10 cellular contexts compared by ENCODE assay signal in genomic region chr11:65586676-65587075, GRCh38. TPM values are rescaled to one million over a fixed set of nuclear protein-coding genes. Genes with fewer than 3 reads are reported as not detected.
DNase-seq lines count a peak whose midpoint lies in the region; ATAC-seq, FAIRE-seq and TF ChIP-seq lines count a peak whose summit lies in the region.
"Had no signal": no experiment of that assay in that cellular context is flagged by ENCODE, and none has a peak within 500 bp of the region (broad histone marks: within the 10 kb centered on the region; RNA-seq: fewer than 3 reads in every experiment).

No MANE protein-coding gene starts in this region.

- 0 out of 2 replicates have a peak overlapping the region, but pooled peaks have one; percentile 65 for H2AK5ac ChIP-seq in H1 (ENCODE audit: low read depth, low read length)

- no peak overlapping the region for H4K91ac ChIP-seq in H1 (replicated peaks; ENCODE audit: insufficient read length, low read length)

- H3K4me1 Mint-ChIP-seq in CD4-positive, alpha-beta T cell (ENCODE audit: low read depth): peaks cover 17% of the 10 kb centered on the region
- H3K4me1 Mint-ChIP-seq in natural killer cell: peaks cover 29 to 54% of the 10 kb centered on the region in 2 donors
- peaks cover 16% of the 10 kb centered on the region for H3K4me1 Mint-ChIP-seq in Calu3 (ENCODE audit: low read depth, unreplicated experiment)

- WGBS in H1 (ENCODE audit: extremely low coverage in 1 of 2, insufficient coverage in 1 of 2, insufficient read length in 1 of 2, insufficient replicate concordance in 2 of 2, low coverage in 1 of 2, low lambda C conversion rate in 2 of 2, missing lambda C conversion rate in 1 of 2), 2 experiments: 72% methylated on average over 2 of the region's 2 CpGs; no CpG with 5 or more reads in 1 of the 2 experiments

- H2BK20ac ChIP-seq in H1 (ENCODE audit: low read length): no peak overlapping the region

- H3K36me3 ChIP-seq in H1 (ENCODE audit: control insufficient read depth in 2 of 4, insufficient read depth in 4 of 4, low read length in 3 of 4): no peaks in the 10 kb centered on the region

- H2AFZ ChIP-seq in H1 (ENCODE audit: low read length): no peak overlapping the region

- no peak overlapping the region for H2BK5ac ChIP-seq in H1 (ENCODE audit: low read depth, low read length)

- H2BK15ac ChIP-seq in H1 (ENCODE audit: low read length): 0 out of 2 replicates have a peak overlapping the region, but pooled peaks have one; percentile 36

- H3K23me2 ChIP-seq in H1 (ENCODE audit: low read depth, low read length): peaks cover 4% of the 10 kb centered on the region; the same call in 1 of the 2 replicates

- H3K18ac ChIP-seq in H1 (ENCODE audit: extremely low read depth, low read length): no peak overlapping the region

- no peak for TF ChIP-seq CTCF in CD4-positive, alpha-beta T cell (IDR thresholded peaks at IDR 0.05)
- TF ChIP-seq CTCF in H1 (IDR thresholded peaks at IDR 0.05; ENCODE audit: control extremely low read depth in 1 of 3, insufficient read depth in 1 of 3, low read depth in 1 of 3, low read length in 3 of 3): no peak
- no peak for TF ChIP-seq CTCF in natural killer cell (IDR thresholded peaks at IDR 0.05)
- no peak for TF ChIP-seq CTCF in Calu3 (IDR thresholded peaks at IDR 0.05; ENCODE audit: unreplicated experiment)

- no peak for TF ChIP-seq POLR2A in H1 (IDR thresholded peaks at IDR 0.05; ENCODE audit: control extremely low read depth in 1 of 2, low read depth in 2 of 2, low read length in 2 of 2)

- no peaks in the 10 kb centered on the region for H3K9me3 Mint-ChIP-seq in CD4-positive, alpha-beta T cell
- H3K9me3 Mint-ChIP-seq in natural killer cell (no peaks in the 10 kb centered on the region), Calu3 (ENCODE audit: low read depth, unreplicated experiment) (no peaks in the 10 kb centered on the region)

- intact Hi-C loops in CD4-positive, alpha-beta T cell (cut with DNase I, micrococcal nuclease): no loop called here
- intact Hi-C loops in natural killer cell (cut with micrococcal nuclease) (loop anchor here (10.0 kb wide), 1 partner anchor 222 kb away; no protein-coding TSS in a partner anchor), Calu3 (cut with micrococcal nuclease; ENCODE audit: unreplicated experiment) (no loop called here)

- no peak overlapping the region for H3K14ac ChIP-seq in H1 (ENCODE audit: insufficient read length)

- no peaks in the 10 kb centered on the region for H3K27me3 ChIP-seq in CD4-positive, alpha-beta T cell (ENCODE audit: control insufficient read depth, insufficient read depth, low read length)
- H3K27me3 ChIP-seq in H1 (replicated peaks in 1 of 4; ENCODE audit: control insufficient read depth in 3 of 4, extremely low read depth in 1 of 4, insufficient read depth in 3 of 4, low read length in 3 of 4): peaks cover 20 to 58% (median 47%) of the 10 kb centered on the region in 4 experiments
- H3K27me3 ChIP-seq: dorsolateral prefrontal cortex had no signal

- H3K27ac ChIP-seq in CD4-positive, alpha-beta T cell (ENCODE audit: low read depth, low read length): no peak overlapping the region
- H3K27ac ChIP-seq in H1 (ENCODE audit: low read depth, low read length): no peak overlapping the region

- CTCF ChIA-PET in CD4-positive, alpha-beta T cell (lab: Charles Lee): interaction anchor here (1.0 to 5.6 kb wide), 5 partner anchors 9 to 44 kb away, joined by 3 to 86 read pairs (median 11); partner anchors contain the start of genes EHBP1L1 and KCNK7
- CTCF ChIA-PET in H1 (lab: Charles Lee; ENCODE audit: partially characterized antibody) (interaction anchor here (1.0 to 14.5 kb wide), 15 partner anchors 7 to 696 kb away, joined by 3 to 227 read pairs (median 19); partner anchors contain the start of genes EHBP1L1, FAM89B, KCNK7 and ZNRD2), Calu3 (lab: Charles Lee) (no interaction called here)

- TF ChIP-seq EP300 in H1 (IDR thresholded peaks at IDR 0.05; ENCODE audit: borderline replicate concordance in 1 of 2, low read depth in 2 of 2, low read length in 2 of 2): no peak

- no peak overlapping the region; the same call in 1 of the 2 replicates for H4K8ac ChIP-seq in H1 (ENCODE audit: extremely low read depth, insufficient read depth, low read length)

- POLR2A ChIA-PET in CD4-positive, alpha-beta T cell (lab: Charles Lee): interaction anchor here (1.1 to 3.3 kb wide), 6 partner anchors 11 to 88 kb away, joined by 3 to 27 read pairs (median 6); partner anchors contain the start of genes EHBP1L1, FAM89B, MALAT1 and ZNRD2
- POLR2A ChIA-PET in H1 (lab: Charles Lee; ENCODE audit: partially characterized antibody): interaction anchor here (0.9 to 4.4 kb wide), 4 partner anchors 10 to 14 kb away, joined by 3 to 36 read pairs (median 18); partner anchors contain the start of genes EHBP1L1 and FAM89B

- H3K36me3 Mint-ChIP-seq in CD4-positive, alpha-beta T cell (ENCODE audit: low read depth): peaks cover 58% of the 10 kb centered on the region
- H3K36me3 Mint-ChIP-seq in natural killer cell (no peaks in the 10 kb centered on the region), Calu3 (ENCODE audit: insufficient read depth, unreplicated experiment) (peaks cover 49% of the 10 kb centered on the region)

- peaks cover 3 to 25% (median 9%) of the 10 kb centered on the region in 4 experiments for H3K4me1 ChIP-seq in H1 (replicated peaks in 1 of 4; ENCODE audit: control insufficient read depth in 3 of 4, insufficient read depth in 4 of 4, low read length in 3 of 4)

- H3K9ac ChIP-seq in H1 (replicated peaks in 1 of 4; ENCODE audit: extremely low read depth in 1 of 4, low read depth in 3 of 4, low read length in 3 of 4): no peak overlapping the region

- no peaks in the 10 kb centered on the region for H3K27me3 Mint-ChIP-seq in CD4-positive, alpha-beta T cell
- H3K27me3 Mint-ChIP-seq in natural killer cell (ENCODE audit: low read depth in 2 of 2) (no peaks in the 10 kb centered on the region), Calu3 (ENCODE audit: unreplicated experiment) (no peaks in the 10 kb centered on the region)

- 0 out of 4 replicates have a peak overlapping the region, but pooled peaks of 1 of the 2 experiments have one; percentile 12 for H3K4me2 ChIP-seq in H1 (ENCODE audit: insufficient read depth in 1 of 2, low read depth in 2 of 2, low read length in 2 of 2)

- H4K20me1 ChIP-seq in H1 (replicated peaks in 1 of 2; ENCODE audit: control insufficient read depth in 1 of 2, insufficient read depth in 2 of 2, low read length in 2 of 2): peaks cover 0 to 2% of the 10 kb centered on the region in 2 experiments

- no TSS peak for BruUV-seq in Calu3 (replicated peaks; lab: Mats Ljungman, UMichigan)

- H3K27ac Mint-ChIP-seq in CD4-positive, alpha-beta T cell: peak overlapping the region; percentile 30
- H3K27ac Mint-ChIP-seq in natural killer cell (peak overlapping the region; percentile 52 to 60), Calu3 (ENCODE audit: unreplicated experiment) (no peak overlapping the region)

- no peaks in the 10 kb centered on the region for H3K9me3 ChIP-seq in CD4-positive, alpha-beta T cell (ENCODE audit: control insufficient read depth, low read length)
- H3K9me3 ChIP-seq in H1 (ENCODE audit: insufficient read depth in 2 of 2, low read depth in 1 of 2, low read length in 1 of 2): no peaks in the 10 kb centered on the region

- H3K23ac ChIP-seq in H1 (ENCODE audit: insufficient read length): no peak overlapping the region

- H3K79me2 ChIP-seq in H1 (ENCODE audit: control insufficient read depth in 1 of 2, insufficient read depth in 2 of 2, low read length in 2 of 2): no peaks in the 10 kb centered on the region

- no peaks in the 10 kb centered on the region for H3K79me1 ChIP-seq in H1 (ENCODE audit: low read depth, low read length)

- no peak for TF ChIP-seq RAD21 in H1 (IDR thresholded peaks at IDR 0.05 in 1 of 2, conservative IDR thresholded peaks at IDR 0.05 in 1 of 2; ENCODE audit: low read depth in 2 of 2, low read length in 2 of 2)

- H3K56ac ChIP-seq in H1 (replicated peaks; ENCODE audit: insufficient read length, low read depth, low read length): no peak overlapping the region

- no peak overlapping the region for H3K4me3 ChIP-seq in H1 (ENCODE audit: extremely low read depth in 1 of 4, insufficient read depth in 2 of 4, low read depth in 3 of 4, low read length in 4 of 4)

- no peak overlapping the region; the same call in 1 of the 2 replicates for H2BK12ac ChIP-seq in H1 (ENCODE audit: low read depth, low read length)

- no peak overlapping the region for H2BK120ac ChIP-seq in H1 (replicated peaks; ENCODE audit: low read depth, low read length)

- H4K5ac ChIP-seq in H1 (ENCODE audit: insufficient read length, low read depth, low read length): no peak overlapping the region

- no peak overlapping the region for H3K4me3 Mint-ChIP-seq in CD4-positive, alpha-beta T cell
- no peak overlapping the region for H3K4me3 Mint-ChIP-seq in natural killer cell
- H3K4me3 Mint-ChIP-seq in Calu3 (ENCODE audit: low read depth, unreplicated experiment): no peak overlapping the region

- no peak for DNase-seq in CD4-positive, alpha-beta T cell
- DNase-seq in NCI-H82 treated with DMSO at 0.1 percent for 48 hours (lab: John Stamatoyannopoulos, UW; ENCODE audit: unreplicated experiment) (peak; percentile 49), H1 (ENCODE audit: low read depth in 1 of 2, low spot score in 2 of 2) (no peak), natural killer cell (no peak), Calu3 (no peak), NCI-H187 (lab: John Stamatoyannopoulos, UW) (no peak), NCI-H2029 (lab: John Stamatoyannopoulos, UW) (no peak)
- DNase-seq: dorsolateral prefrontal cortex, NCI-H446 treated with DMSO at 0.1 percent for 48 hours had no signal

- no peak for FAIRE-seq in H1 (lab: Jason Lieb, UNC)

- no peak for ATAC-seq in CD4-positive, alpha-beta T cell (ENCODE audit: poor library complexity)
- ATAC-seq in natural killer cell (no peak), GM21447 (IDR thresholded peaks at IDR 0.05; ENCODE audit: unreplicated experiment) (no peak)

- no peak overlapping the region for H3K4ac ChIP-seq in H1 (replicated peaks; ENCODE audit: insufficient read length, low read depth, low read length)

RNA-seq across cellular contexts. Expression of gene KCNK7, which starts 8.9 kb away (rescaled TPM):
- total RNA-seq in CD4-positive, alpha-beta T cell: 1 to 10 TPM; 4.9 to 5.0 TPM
- 0.42 and 1.0 TPM in 2 replicates for total RNA-seq in H1 (2021; fragmentation: NEBNext Ultra II Directional; extraction: Animal tissue kit (Norgen Biotek cat#: 25700))
- 0.74 and 1.4 TPM in 2 replicates for polyA plus RNA-seq in H1 (2011; rRNA removed)
- 0.71 TPM for polyA plus RNA-seq in H1 (2011; cell fraction: cytosol; rRNA removed)
- 1.4 TPM for polyA plus RNA-seq in H1 (2011; cell fraction: nucleus; rRNA removed)
- polyA plus RNA-seq in H1 (2012, experiment 1 of 2): 0.32 to 1.1 TPM (median 0.65 TPM) in 3 of 4 replicates, not detected in the other
- not detected for polyA plus RNA-seq in H1 (2012, experiment 2 of 2)
- polyA plus RNA-seq in H1 (2013, experiment 1 of 2): 0.18 TPM
- polyA plus RNA-seq in H1 (2013, experiment 2 of 2): 0.24 TPM
- 0.19 and 0.71 TPM in 2 replicates for polyA minus RNA-seq in H1 (2011; rRNA and poly(A)+ RNA removed)
- polyA minus RNA-seq in H1 (2011; cell fraction: cytosol; rRNA and poly(A)+ RNA removed): not detected
- 1.1 TPM for polyA minus RNA-seq in H1 (2011; cell fraction: nucleus; rRNA and poly(A)+ RNA removed)
- total RNA-seq in natural killer cell: 10 to 100 TPM in 1 of 3 donors, 1 to 10 TPM in 2; 6.3 to 11.2 (median 7.1) TPM
- total RNA-seq in Calu3 (2022): 1.2 and 1.4 TPM in 2 replicates

RNA-seq across cellular contexts. Expression of gene EHBP1L1, which starts 10.8 kb away (rescaled TPM):
- total RNA-seq in CD4-positive, alpha-beta T cell: 10 to 100 TPM; 82.6 to 88.5 TPM
- total RNA-seq in H1 (2021; fragmentation: NEBNext Ultra II Directional; extraction: Animal tissue kit (Norgen Biotek cat#: 25700)): 6.6 and 7.9 TPM in 2 replicates
- 4.3 and 6.2 TPM in 2 replicates for polyA plus RNA-seq in H1 (2011; rRNA removed)
- polyA plus RNA-seq in H1 (2011; cell fraction: cytosol; rRNA removed): 7.3 TPM
- 21.8 TPM for polyA plus RNA-seq in H1 (2011; cell fraction: nucleus; rRNA removed)
- 4.6 to 6.7 TPM (median 5.1 TPM) in 4 replicates for polyA plus RNA-seq in H1 (2012, experiment 1 of 2)
- polyA plus RNA-seq in H1 (2012, experiment 2 of 2): 1.2 TPM
- polyA plus RNA-seq in H1 (2013, experiment 1 of 2): 6.2 TPM
- polyA plus RNA-seq in H1 (2013, experiment 2 of 2): 5.6 TPM
- polyA minus RNA-seq in H1 (2011; rRNA and poly(A)+ RNA removed): 1.8 and 1.9 TPM in 2 replicates
- 3.4 TPM for polyA minus RNA-seq in H1 (2011; cell fraction: cytosol; rRNA and poly(A)+ RNA removed)
- polyA minus RNA-seq in H1 (2011; cell fraction: nucleus; rRNA and poly(A)+ RNA removed): 3.8 TPM
- total RNA-seq in natural killer cell: 100 to 1,000 TPM; 129 to 137 (median 135) TPM
- total RNA-seq in Calu3 (2022): 73.7 and 81.0 TPM in 2 replicates

RNA-seq across cellular contexts. Expression of gene FAM89B, which starts 14.3 kb away (rescaled TPM):
- 10 to 100 TPM; 23.3 to 27.3 TPM for total RNA-seq in CD4-positive, alpha-beta T cell
- total RNA-seq in H1 (2021; fragmentation: NEBNext Ultra II Directional; extraction: Animal tissue kit (Norgen Biotek cat#: 25700)): 15.8 and 17.6 TPM in 2 replicates
- polyA plus RNA-seq in H1 (2011; rRNA removed): 32.4 and 39.2 TPM in 2 replicates
- polyA plus RNA-seq in H1 (2011; cell fraction: cytosol; rRNA removed): 21.2 TPM
- polyA plus RNA-seq in H1 (2011; cell fraction: nucleus; rRNA removed): 30.1 TPM
- polyA plus RNA-seq in H1 (2012, experiment 1 of 2): 11.0 to 14.3 TPM (median 11.7 TPM) in 4 replicates
- 14.5 TPM for polyA plus RNA-seq in H1 (2012, experiment 2 of 2)
- 16.9 TPM for polyA plus RNA-seq in H1 (2013, experiment 1 of 2)
- polyA plus RNA-seq in H1 (2013, experiment 2 of 2): 17.1 TPM
- polyA minus RNA-seq in H1 (2011; rRNA and poly(A)+ RNA removed): 5.8 and 6.0 TPM in 2 replicates
- 6.2 TPM for polyA minus RNA-seq in H1 (2011; cell fraction: cytosol; rRNA and poly(A)+ RNA removed)
- polyA minus RNA-seq in H1 (2011; cell fraction: nucleus; rRNA and poly(A)+ RNA removed): 17.7 TPM
- 10 to 100 TPM; 41.4 to 52.4 (median 44.6) TPM for total RNA-seq in natural killer cell
- total RNA-seq in Calu3 (2022): 29.8 and 30.6 TPM in 2 replicates

RNA-seq across cellular contexts. Expression of gene ZNRD2, which starts 16.4 kb away (rescaled TPM):
- total RNA-seq in CD4-positive, alpha-beta T cell: 10 to 100 TPM; 38.7 to 39.9 TPM
- total RNA-seq in H1 (2021; fragmentation: NEBNext Ultra II Directional; extraction: Animal tissue kit (Norgen Biotek cat#: 25700)): 53.4 and 56.1 TPM in 2 replicates
- polyA plus RNA-seq in H1 (2011; rRNA removed): 125 and 148 TPM in 2 replicates
- 91.1 TPM for polyA plus RNA-seq in H1 (2011; cell fraction: cytosol; rRNA removed)
- polyA plus RNA-seq in H1 (2011; cell fraction: nucleus; rRNA removed): 91.2 TPM
- polyA plus RNA-seq in H1 (2012, experiment 1 of 2): 84.9 to 91.1 TPM (median 88.1 TPM) in 4 replicates
- 128 TPM for polyA plus RNA-seq in H1 (2012, experiment 2 of 2)
- 85.3 TPM for polyA plus RNA-seq in H1 (2013, experiment 1 of 2)
- 89.8 TPM for polyA plus RNA-seq in H1 (2013, experiment 2 of 2)
- 11.7 and 17.5 TPM in 2 replicates for polyA minus RNA-seq in H1 (2011; rRNA and poly(A)+ RNA removed)
- polyA minus RNA-seq in H1 (2011; cell fraction: cytosol; rRNA and poly(A)+ RNA removed): 25.8 TPM
- 52.9 TPM for polyA minus RNA-seq in H1 (2011; cell fraction: nucleus; rRNA and poly(A)+ RNA removed)
- total RNA-seq in natural killer cell: 10 to 100 TPM; 40.9 to 64.1 (median 60.0) TPM
- 40.7 and 45.3 TPM in 2 replicates for total RNA-seq in Calu3 (2022)

RNA-seq across cellular contexts. Expression of gene MAP3K11, which starts 27.3 kb away (rescaled TPM):
- 10 to 100 TPM; 45.2 to 45.8 TPM for total RNA-seq in CD4-positive, alpha-beta T cell
- total RNA-seq in H1 (2021; fragmentation: NEBNext Ultra II Directional; extraction: Animal tissue kit (Norgen Biotek cat#: 25700)): 44.6 and 48.4 TPM in 2 replicates
- polyA plus RNA-seq in H1 (2011; rRNA removed): 30.3 and 45.8 TPM in 2 replicates
- 27.4 TPM for polyA plus RNA-seq in H1 (2011; cell fraction: cytosol; rRNA removed)
- 44.3 TPM for polyA plus RNA-seq in H1 (2011; cell fraction: nucleus; rRNA removed)
- 33.6 to 39.5 TPM (median 37.5 TPM) in 4 replicates for polyA plus RNA-seq in H1 (2012, experiment 1 of 2)
- 31.2 TPM for polyA plus RNA-seq in H1 (2012, experiment 2 of 2)
- 28.0 TPM for polyA plus RNA-seq in H1 (2013, experiment 1 of 2)
- polyA plus RNA-seq in H1 (2013, experiment 2 of 2): 25.0 TPM
- 17.7 and 26.1 TPM in 2 replicates for polyA minus RNA-seq in H1 (2011; rRNA and poly(A)+ RNA removed)
- 28.2 TPM for polyA minus RNA-seq in H1 (2011; cell fraction: cytosol; rRNA and poly(A)+ RNA removed)
- polyA minus RNA-seq in H1 (2011; cell fraction: nucleus; rRNA and poly(A)+ RNA removed): 39.8 TPM
- total RNA-seq in natural killer cell (10 to 100 TPM; 85.3 to 94.5 (median 94.0) TPM), Calu3 (2022) (86.3 and 91.4 TPM in 2 replicates)
